12 cellular contexts compared by ENCODE assay signal in genomic region chr12:108257004-108257403, GRCh38.
DNase-seq lines count a peak whose midpoint lies in the region; TF ChIP-seq lines count a peak whose summit lies in the region.
"Had no signal": no experiment of that assay in that cellular context is flagged by ENCODE, and none has a peak within 500 bp of the region (broad histone marks: within the 10 kb centered on the region; RNA-seq: fewer than 3 reads in every experiment).

No MANE protein-coding gene starts in this region.

- no peaks in the 10 kb centered on the region for H3K36me3 Mint-ChIP-seq in endothelial cell (ENCODE audit: low read depth, unreplicated experiment)
- H3K36me3 Mint-ChIP-seq in type B pancreatic cell, result no peaks in the 10 kb centered on the region
- H3K36me3 Mint-ChIP-seq: CD14-positive monocyte; CD8-positive, alpha-beta memory T cell; IgD-negative memory B cell had no signal

- no peaks in the 10 kb centered on the region for H3K9me3 Mint-ChIP-seq in endothelial cell (ENCODE audit: unreplicated experiment)
- H3K9me3 Mint-ChIP-seq in type B pancreatic cell, result peaks cover 16% of the 10 kb centered on the region

- TF ChIP-seq CTCF in endothelial cell (IDR thresholded peaks at IDR 0.05; ENCODE audit: unreplicated experiment) (no peak), type B pancreatic cell (conservative IDR thresholded peaks at IDR 0.05) (no peak)

- H3K4me1 Mint-ChIP-seq in endothelial cell (ENCODE audit: unreplicated experiment), result peaks cover 24% of the 10 kb centered on the region
- H3K4me1 Mint-ChIP-seq in type B pancreatic cell (ENCODE audit: unreplicated experiment), result peaks cover 37% of the 10 kb centered on the region

- H3K27me3 Mint-ChIP-seq in endothelial cell (ENCODE audit: unreplicated experiment) (peaks cover 8% of the 10 kb centered on the region), type B pancreatic cell (peaks cover 9% of the 10 kb centered on the region)

- DNase-seq in NCI-H524 (lab: John Stamatoyannopoulos, UW) (peak; percentile 36 to 68), NCI-H524 treated with DMSO at 0.1 percent for 48 hours (lab: John Stamatoyannopoulos, UW) (no peak), RPMI7951 (ENCODE audit: low read depth) (peak; percentile 21), endothelial cell (ENCODE audit: low spot score) (no peak), retina (peak; percentile 53), type B pancreatic cell (ENCODE audit: extremely low spot score, unreplicated experiment) (no peak), OCI-M2 (lab: John Stamatoyannopoulos, UW; ENCODE audit: unreplicated experiment) (no peak)
- DNase-seq: CD8-positive, alpha-beta memory T cell; DND-41; GDM1 had no signal

- H3K4me3 Mint-ChIP-seq in endothelial cell (ENCODE audit: unreplicated experiment), result no peak overlapping the region
- no peak overlapping the region for H3K4me3 Mint-ChIP-seq in type B pancreatic cell
- H3K4me3 Mint-ChIP-seq: CD14-positive monocyte; CD8-positive, alpha-beta memory T cell; IgD-negative memory B cell had no signal

- peak overlapping the region; percentile 39 for H3K27ac Mint-ChIP-seq in endothelial cell (ENCODE audit: unreplicated experiment)
- no peak overlapping the region for H3K27ac Mint-ChIP-seq in type B pancreatic cell
- H3K27ac Mint-ChIP-seq: CD8-positive, alpha-beta memory T cell; IgD-negative memory B cell had no signal

Comparison
In these comparisons a context has a peak if more than half of its experiments do, and no peak if none do; other contexts are left out.
1. DNase-seq: peak in NCI-H524 (2 of 2), RPMI7951 (single experiment) and retina (single experiment); none in NCI-H524 treated with DMSO at 0.1 percent for 48 hours (single experiment), endothelial cell (single experiment), type B pancreatic cell (single experiment) and OCI-M2 (single experiment).